Comparison of ENCODE assay signal across 10 cellular contexts in genomic region chr15:41790756-41791546, GRCh38. TPM values are rescaled to one million over a fixed set of nuclear protein-coding genes. Genes with fewer than 3 reads are reported as not detected.
DNase-seq lines count a peak whose midpoint lies in the region; ATAC-seq and TF ChIP-seq lines count a peak whose summit lies in the region.
"Had no signal": no experiment of that assay in that cellular context is flagged by ENCODE, and none has a peak within 500 bp of the region (broad histone marks: within the 10 kb centered on the region; RNA-seq: fewer than 3 reads in every experiment).

No MANE protein-coding gene starts in this region.

- DNase-seq in HS-5 (ENCODE audit: low read depth) (peak; percentile 61), UCSD-AML1 (lab: John Stamatoyannopoulos, UW; ENCODE audit: unreplicated experiment) (peak; percentile 73), heart left ventricle (peak in 3 of 5 donors; percentile 30 to 60 (median 46)), OCI-M2 (lab: John Stamatoyannopoulos, UW; ENCODE audit: unreplicated experiment) (no peak), NCI-H1930 (lab: John Stamatoyannopoulos, UW) (no peak)
- DNase-seq in stimulated activated effector memory CD8-positive, alpha-beta T cell treated with anti-CD3 and anti-CD28 coated beads, Interleukin-12 subunit alpha, Interleukin-12 subunit beta, amount 100 ng/mL, for 72 hours (ENCODE audit: low spot score in 2 of 2), result no peak
- DNase-seq: hippocampal formation, NCI-H446 had no signal

- TF ChIP-seq POLR2A in heart left ventricle (IDR thresholded peaks at IDR 0.05), result no peak

- no peaks in the 10 kb centered on the region for H3K36me3 ChIP-seq in heart left ventricle

- H3K4me3 Mint-ChIP-seq in stimulated activated effector memory CD8-positive, alpha-beta T cell treated with anti-CD3 and anti-CD28 coated beads, Interleukin-12 subunit alpha, Interleukin-12 subunit beta, amount 100 ng/mL, for 72 hours, result no peak overlapping the region

- no peaks in the 10 kb centered on the region for H3K36me3 Mint-ChIP-seq in stimulated activated effector memory CD8-positive, alpha-beta T cell treated with anti-CD3 and anti-CD28 coated beads, Interleukin-12 subunit alpha, Interleukin-12 subunit beta, amount 100 ng/mL, for 72 hours

- peak overlapping the region in 11 of 12 donors; percentile 6 to 67 (median 49) for H3K27ac ChIP-seq in heart left ventricle

- H3K9me3 ChIP-seq in heart left ventricle, result no peaks in the 10 kb centered on the region

- H3K9me3 Mint-ChIP-seq in stimulated activated effector memory CD8-positive, alpha-beta T cell treated with anti-CD3 and anti-CD28 coated beads, Interleukin-12 subunit alpha, Interleukin-12 subunit beta, amount 100 ng/mL, for 72 hours, result no peaks in the 10 kb centered on the region

- peaks cover 45% of the 10 kb centered on the region for H3K4me1 Mint-ChIP-seq in stimulated activated effector memory CD8-positive, alpha-beta T cell treated with anti-CD3 and anti-CD28 coated beads, Interleukin-12 subunit alpha, Interleukin-12 subunit beta, amount 100 ng/mL, for 72 hours

- peak; percentile 51 to 75 (median 62) for ATAC-seq in heart left ventricle
- peak; percentile 59 for ATAC-seq in stimulated activated effector memory CD8-positive, alpha-beta T cell treated with anti-CD3 and anti-CD28 coated beads, Interleukin-12 subunit alpha, Interleukin-12 subunit beta, amount 100 ng/mL, for 72 hours
- no peak for ATAC-seq in GM21381 (IDR thresholded peaks at IDR 0.05; ENCODE audit: unreplicated experiment)
- ATAC-seq in HG02588 (IDR thresholded peaks at IDR 0.05; ENCODE audit: unreplicated experiment), result no peak

- H3K4me1 ChIP-seq in heart left ventricle, result peaks cover 11 to 60% (median 42%) of the 10 kb centered on the region in 12 donors

- no peaks in the 10 kb centered on the region for H3K27me3 ChIP-seq in heart left ventricle

- 28 to 45% (median 30%) methylated on average over 5 of the region's 5 CpGs for WGBS in heart left ventricle, 4 donors

- TF ChIP-seq CTCF in heart left ventricle (IDR thresholded peaks at IDR 0.05), result no peak

- H3K27ac Mint-ChIP-seq in stimulated activated effector memory CD8-positive, alpha-beta T cell treated with anti-CD3 and anti-CD28 coated beads, Interleukin-12 subunit alpha, Interleukin-12 subunit beta, amount 100 ng/mL, for 72 hours, result peak overlapping the region; percentile 4

- intact Hi-C loops in heart left ventricle (cut with DNase I), result no loop called here

- H3K4me3 ChIP-seq in heart left ventricle, result no peak overlapping the region

RNA-seq across cellular contexts. Expression of gene MAPKBP1, which starts 16.7 kb away (rescaled TPM):
- total RNA-seq in heart left ventricle, result 10 to 100 TPM; 12.0 to 20.5 (median 14.8) TPM
- polyA plus RNA-seq in heart left ventricle, result 10 to 100 TPM in 1 of 2 donors, 1 to 10 TPM in 1; 6.3 to 17.0 TPM

RNA-seq across cellular contexts. Expression of gene JMJD7, which starts 36.9 kb away (rescaled TPM):
- 10 to 100 TPM in 6 of 9 donors, 1 to 10 TPM in 3; 5.4 to 17.9 (median 11.8) TPM for total RNA-seq in heart left ventricle
- 10 to 100 TPM in 1 of 2 donors, 1 to 10 TPM in 1; 7.3 to 20.6 TPM for polyA plus RNA-seq in heart left ventricle

RNA-seq across cellular contexts. Expression of gene PLA2G4B, which starts 47.7 kb away (rescaled TPM):
- 1 to 10 TPM in 7 of 9 donors, under 1 TPM in 2; 0.38 to 6.0 (median 2.8) TPM for total RNA-seq in heart left ventricle
- 1 to 10 TPM; 1.4 to 4.1 TPM for polyA plus RNA-seq in heart left ventricle

Comparison
In these comparisons a context has a peak if more than half of its experiments do, and no peak if none do; other contexts are left out.
1. DNase-seq: peak in HS-5 (single experiment), UCSD-AML1 (single experiment) and heart left ventricle (3 of 5); none in stimulated activated effector memory CD8-positive, alpha-beta T cell treated with anti-CD3 and anti-CD28 coated beads, Interleukin-12 subunit alpha, Interleukin-12 subunit beta, amount 100 ng/mL, for 72 hours (0 of 2), OCI-M2 (single experiment) and NCI-H1930 (0 of 2).
2. ATAC-seq: peak in heart left ventricle (4 of 4) and stimulated activated effector memory CD8-positive, alpha-beta T cell treated with anti-CD3 and anti-CD28 coated beads, Interleukin-12 subunit alpha, Interleukin-12 subunit beta, amount 100 ng/mL, for 72 hours (single experiment); none in GM21381 (single experiment) and HG02588 (single experiment).